ENCODE assay signal across 8 cellular contexts in genomic region chr2:61694312-61695274, GRCh38.
DNase-seq lines count a peak whose midpoint lies in the region; ATAC-seq and TF ChIP-seq lines count a peak whose summit lies in the region.

No MANE protein-coding gene starts in this region.

- H3K9me3 Mint-ChIP-seq in activated CD8-positive, alpha-beta T cell treated with anti-CD3 and anti-CD28 coated beads for 36 hours: no peaks in the 10 kb centered on the region

- DNase-seq in AG09309 (ENCODE audit: low read depth): no peak
- peak; percentile 31 to 92 for DNase-seq in NCI-H526 (lab: John Stamatoyannopoulos, UW)
- peak; percentile 86 for DNase-seq in activated CD8-positive, alpha-beta T cell treated with anti-CD3 and anti-CD28 coated beads for 36 hours
- peak; percentile 82 to 90 for DNase-seq in lung microvascular endothelial cell (ENCODE audit: low read depth in 2 of 2)
- peak; percentile 73 to 75 (median 74) for DNase-seq in stimulated activated CD4-positive, alpha-beta T cell treated with anti-CD3 and anti-CD28 coated beads, TNF-alpha, amount 100 ng/mL, for 4 hours (ENCODE audit: low read depth in 3 of 3)

- 16% methylated on average over 46 to 47 of the region's 47 CpGs for WGBS in ectodermal cell, 2 experiments

- TF ChIP-seq CTCF in AG09309 (IDR thresholded peaks at IDR 0.05; ENCODE audit: control insufficient read depth, insufficient read depth, low read depth, low read length, missing control alignments): peak; percentile 52
- TF ChIP-seq CTCF in activated CD8-positive, alpha-beta T cell treated with anti-CD3 and anti-CD28 coated beads for 36 hours (IDR thresholded peaks at IDR 0.05): peak; percentile 46

- H3K4me1 Mint-ChIP-seq in activated CD8-positive, alpha-beta T cell treated with anti-CD3 and anti-CD28 coated beads for 36 hours (ENCODE audit: low read depth): peaks cover 13% of the 10 kb centered on the region

- ATAC-seq in GM18870 (IDR thresholded peaks at IDR 0.05; ENCODE audit: unreplicated experiment): peak; percentile 86
- peak; percentile 96 for ATAC-seq in HG03108 (IDR thresholded peaks at IDR 0.05; ENCODE audit: unreplicated experiment)
- peak; percentile 97 for ATAC-seq in activated CD8-positive, alpha-beta T cell treated with anti-CD3 and anti-CD28 coated beads for 36 hours

- intact Hi-C loops in activated CD8-positive, alpha-beta T cell treated with anti-CD3 and anti-CD28 coated beads for 36 hours (cut with micrococcal nuclease): loop anchor here (10.0 kb wide), 1 partner anchor 70 kb away; no protein-coding TSS in a partner anchor

- CTCF ChIA-PET in activated CD8-positive, alpha-beta T cell treated with anti-CD3 and anti-CD28 coated beads for 36 hours (lab: Charles Lee): interaction anchor here (1.3 kb wide), 1 partner anchor 112 kb away, joined by 5 read pairs; no protein-coding TSS in a partner anchor

- H3K27me3 Mint-ChIP-seq in activated CD8-positive, alpha-beta T cell treated with anti-CD3 and anti-CD28 coated beads for 36 hours: no peaks in the 10 kb centered on the region

- no peak overlapping the region for H3K27ac ChIP-seq in ectodermal cell (ENCODE audit: insufficient read depth, low read depth, low read length, poor library complexity, severe bottlenecking)

- H3K27me3 ChIP-seq in ectodermal cell (ENCODE audit: control insufficient read depth, insufficient read depth, low read length, poor library complexity, severe bottlenecking): no peaks in the 10 kb centered on the region

- peak overlapping the region; percentile 82 for H3K4me3 Mint-ChIP-seq in activated CD8-positive, alpha-beta T cell treated with anti-CD3 and anti-CD28 coated beads for 36 hours

- H3K36me3 Mint-ChIP-seq in activated CD8-positive, alpha-beta T cell treated with anti-CD3 and anti-CD28 coated beads for 36 hours (ENCODE audit: low read depth): no peaks in the 10 kb centered on the region

- peak overlapping the region; percentile 83 for H3K4me3 ChIP-seq in AG09309 (ENCODE audit: control insufficient read depth, low read depth, low read length)
- H3K4me3 ChIP-seq in ectodermal cell (ENCODE audit: insufficient read depth, low read depth, low read length): peak overlapping the region; percentile 63

- no peaks in the 10 kb centered on the region for H3K9me3 ChIP-seq in ectodermal cell (ENCODE audit: control insufficient read depth, low read length)

- peak overlapping the region; percentile 87 for H3K27ac Mint-ChIP-seq in activated CD8-positive, alpha-beta T cell treated with anti-CD3 and anti-CD28 coated beads for 36 hours

- POLR2A ChIA-PET in activated CD8-positive, alpha-beta T cell treated with anti-CD3 and anti-CD28 coated beads for 36 hours (lab: Charles Lee): no interaction called here

- H3K36me3 ChIP-seq in ectodermal cell (ENCODE audit: control insufficient read depth, insufficient read depth, low read length): no peaks in the 10 kb centered on the region

- H3K4me1 ChIP-seq in ectodermal cell (ENCODE audit: control insufficient read depth, insufficient read depth, low read length): no peaks in the 10 kb centered on the region
